ENCODE assay signal across 1 cellular context in genomic region chr16:2710021-2710710, GRCh38.
TF ChIP-seq lines count a peak whose summit lies in the region.

No MANE protein-coding gene starts in this region.

TF ChIP-seq in GM23338, 12 proteins besides CTCF, POLR2A, EP300 and RAD21:
- TF ChIP-seq EZH2 (IDR thresholded peaks at IDR 0.05; ENCODE audit: low read depth, unreplicated experiment) (no peak), CREB1 (CRISPR knock-in tag; IDR thresholded peaks at IDR 0.05; ENCODE audit: low read depth) (no peak), EZH2phosphoT487 (IDR thresholded peaks at IDR 0.05; ENCODE audit: unreplicated experiment) (no peak), POLR2AphosphoS5 (IDR thresholded peaks at IDR 0.05; ENCODE audit: low read depth) (no peak), ZNF114 (CRISPR knock-in tag; IDR thresholded peaks at IDR 0.05) (no peak), STAT1 (IDR thresholded peaks at IDR 0.05; ENCODE audit: unreplicated experiment) (no peak), JUNB (IDR thresholded peaks at IDR 0.05; ENCODE audit: unreplicated experiment) (no peak), ETS1 (IDR thresholded peaks at IDR 0.05) (no peak), NANOG (IDR thresholded peaks at IDR 0.05; ENCODE audit: borderline replicate concordance) (no peak), ZNF331 (CRISPR knock-in tag; IDR thresholded peaks at IDR 0.05; ENCODE audit: low read depth) (no peak), REST (IDR thresholded peaks at IDR 0.05; ENCODE audit: unreplicated experiment) (no peak)
